25 cellular contexts compared by ENCODE assay signal in the genomic region with DNA sequence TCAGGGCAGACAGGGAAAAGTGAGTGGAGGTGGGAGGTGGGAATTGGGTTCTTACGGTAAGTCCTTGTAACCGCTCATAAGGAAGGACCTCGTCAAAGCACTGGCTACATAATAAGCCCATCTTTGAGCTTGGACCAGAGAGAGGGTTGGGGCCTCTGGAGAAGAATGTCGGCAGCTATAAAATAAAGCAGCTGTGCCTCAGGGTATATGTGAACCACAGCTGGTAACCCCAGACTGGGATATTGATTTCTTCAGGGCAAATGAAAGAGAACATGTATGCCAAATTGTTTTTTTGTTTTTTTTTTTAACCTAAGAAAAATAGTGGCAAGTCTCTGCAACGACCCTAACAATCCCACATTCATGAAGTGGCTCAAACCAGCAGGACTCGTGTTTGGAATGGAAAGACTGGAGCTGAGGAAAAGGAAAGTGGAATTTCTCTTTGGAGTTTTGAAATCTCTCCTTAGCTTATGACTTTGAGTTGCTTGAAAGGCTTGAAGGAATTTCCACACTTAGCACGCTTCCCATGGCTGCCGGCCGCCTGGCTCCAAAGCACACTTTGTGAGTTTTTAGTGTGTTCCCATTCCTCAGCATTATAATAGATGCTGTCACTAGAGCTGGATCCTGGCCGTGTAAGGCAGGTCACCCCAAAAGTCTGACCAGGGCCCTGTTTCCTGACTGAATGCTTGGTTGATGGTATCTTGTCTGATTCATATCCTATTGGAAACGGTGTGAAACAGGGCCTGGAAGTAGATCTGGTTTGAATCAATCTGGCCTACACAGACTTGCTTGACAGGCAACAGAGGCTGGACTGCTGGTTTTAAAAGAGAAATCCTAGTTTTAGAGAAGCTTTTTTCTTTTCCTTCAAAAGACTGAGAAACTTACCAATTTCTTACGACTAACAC.
DNase-seq lines count a peak whose midpoint lies in the region; ATAC-seq and TF ChIP-seq lines count a peak whose summit lies in the region.
"Had no signal": no experiment of that assay in that cellular context is flagged by ENCODE, and none has a peak within 500 bp of the region (broad histone marks: within the 10 kb centered on the region; RNA-seq: fewer than 3 reads in every experiment).

No MANE protein-coding gene starts in this region.

- H3K9me3 ChIP-seq in mammary epithelial cell (replicated peaks; ENCODE audit: insufficient read depth, low read length), result no peaks in the 10 kb centered on the region
- peaks cover 0 to 6% of the 10 kb centered on the region in 2 donors for H3K9me3 ChIP-seq in breast epithelium
- H3K9me3 ChIP-seq: BE2C, HAP-1, MG63, transverse colon had no signal

- intact Hi-C loops in mammary epithelial cell (cut with micrococcal nuclease) (no loop called here), breast epithelium (cut with DNase I; ENCODE audit: low total_unique reads) (no loop called here)

- TF ChIP-seq CTCF in mammary epithelial cell (conservative IDR thresholded peaks at IDR 0.05 in 1 of 2, IDR thresholded peaks at IDR 0.05 in 1 of 2; ENCODE audit: extremely low read depth in 1 of 2, insufficient read depth in 1 of 2, low read depth in 1 of 2, low read length in 2 of 2), result no peak
- no peak for TF ChIP-seq CTCF in breast epithelium (IDR thresholded peaks at IDR 0.05)

- ATAC-seq in GM19351 (IDR thresholded peaks at IDR 0.05; ENCODE audit: unreplicated experiment) (no peak), HG03521 (IDR thresholded peaks at IDR 0.05; ENCODE audit: unreplicated experiment) (no peak)
- ATAC-seq: GM12878, heart left ventricle, natural killer cell had no signal

- H2AFZ ChIP-seq in mammary epithelial cell (ENCODE audit: low read depth, low read length), result peak overlapping the region; percentile 42

- no TSS peak for BruUV-seq in mammary epithelial cell (replicated peaks; lab: Mats Ljungman, UMichigan)

- no peak for DNase-seq in mammary epithelial cell
- DNase-seq in breast epithelium (ENCODE audit: low spot score in 2 of 2), result no peak
- DNase-seq in dermis blood vessel endothelial cell, result peak; percentile 76
- DNase-seq in kidney tubule cell (ENCODE audit: low spot score), result peak; percentile 45
- no peak for DNase-seq in NCI-H187 (lab: John Stamatoyannopoulos, UW)
- no peak for DNase-seq in central memory CD4-positive, alpha-beta T cell
- DNase-seq: BE2C; Calu3; heart left ventricle; immature natural killer cell; MG63; natural killer cell; NCI-H1436; NCI-H2171; NCI-H526; posterior cingulate gyrus; stimulated activated CD4-positive, alpha-beta T cell treated with anti-CD3 and anti-CD28 coated beads, Interleukin-2, amount 100 ng/mL, for 48 hours; transverse colon had no signal

- 69% methylated on average over 11 of the region's 12 CpGs for WGBS in mammary epithelial cell (ENCODE audit: low coverage, missing lambda C conversion rate)

- H3K27ac ChIP-seq in mammary epithelial cell (ENCODE audit: insufficient read depth, low read depth, low read length), result no peak overlapping the region
- no peak overlapping the region for H3K27ac ChIP-seq in breast epithelium
- H3K27ac ChIP-seq: 22Rv1, heart left ventricle, HL-60, transverse colon had no signal

- CTCF ChIA-PET in mammary epithelial cell (lab: Charles Lee; ENCODE audit: low non-redundant PET), result interaction anchor here (0.6 kb wide), 1 partner anchor 11 kb away, joined by 3 read pairs; no protein-coding TSS in a partner anchor

- H3K27me3 ChIP-seq in mammary epithelial cell (ENCODE audit: insufficient read depth, low read length), result no peaks in the 10 kb centered on the region
- no peaks in the 10 kb centered on the region for H3K27me3 ChIP-seq in breast epithelium
- H3K27me3 ChIP-seq: BE2C, heart left ventricle, MG63, transverse colon had no signal

- H3K36me3 ChIP-seq in mammary epithelial cell (ENCODE audit: insufficient read depth, low read length) (no peaks in the 10 kb centered on the region), breast epithelium (no peaks in the 10 kb centered on the region)
- H3K36me3 ChIP-seq: BE2C, HAP-1, heart left ventricle, MG63, transverse colon had no signal

- dilution Hi-C loops in mammary epithelial cell (cut with HindIII; ENCODE audit: low sequenced_read_pairs), result no loop called here

- no peak overlapping the region for H3K9ac ChIP-seq in mammary epithelial cell (ENCODE audit: insufficient read depth, low read length)

- H3K4me3 ChIP-seq in mammary epithelial cell (replicated peaks in 1 of 3; ENCODE audit: insufficient read depth in 1 of 3, low read depth in 2 of 3, low read length in 3 of 3) (no peak overlapping the region), breast epithelium (no peak overlapping the region)
- H3K4me3 ChIP-seq: GM12878, HAP-1, heart left ventricle, MG63, skin epidermis, transverse colon had no signal

- no peaks in the 10 kb centered on the region for H3K79me2 ChIP-seq in mammary epithelial cell (ENCODE audit: insufficient read depth, low read length)

- no peak for TF ChIP-seq POLR2A in breast epithelium (IDR thresholded peaks at IDR 0.05)

- no peak overlapping the region for H3K4me2 ChIP-seq in mammary epithelial cell (ENCODE audit: insufficient read depth, low read depth, low read length)

- peaks cover 54% of the 10 kb centered on the region for H3K4me1 ChIP-seq in mammary epithelial cell (ENCODE audit: insufficient read depth, low read length)
- H3K4me1 ChIP-seq in breast epithelium, result no peaks in the 10 kb centered on the region
- H3K4me1 ChIP-seq: BE2C, HAP-1, heart left ventricle, transverse colon had no signal

- in situ Hi-C loops in mammary epithelial cell (cut with MboI; ENCODE audit: low sequenced_read_pairs in 2 of 2), result no loop called here

- no peaks in the 10 kb centered on the region for H4K20me1 ChIP-seq in mammary epithelial cell (ENCODE audit: insufficient read depth, low read length)

Comparison
In these comparisons a context has a peak if more than half of its experiments do, and no peak if none do; other contexts are left out.
1. DNase-seq: peak in dermis blood vessel endothelial cell (single experiment) and kidney tubule cell (single experiment); none in mammary epithelial cell (single experiment), breast epithelium (0 of 2), NCI-H187 (0 of 2) and central memory CD4-positive, alpha-beta T cell (single experiment).